1 cellular context compared by ENCODE assay signal in genomic region chr10:122475130-122475529, GRCh38.
TF ChIP-seq lines count a peak whose summit lies in the region.

No MANE protein-coding gene starts in this region.

TF ChIP-seq in GM23338, 12 proteins besides CTCF, POLR2A, EP300 and RAD21:
- TF ChIP-seq REST (IDR thresholded peaks at IDR 0.05; ENCODE audit: unreplicated experiment) (no peak), ETS1 (IDR thresholded peaks at IDR 0.05) (no peak), EZH2phosphoT487 (IDR thresholded peaks at IDR 0.05; ENCODE audit: unreplicated experiment) (no peak), NANOG (IDR thresholded peaks at IDR 0.05; ENCODE audit: borderline replicate concordance) (no peak)
